Comparison of ENCODE assay signal across 8 cellular contexts in the genomic region with DNA sequence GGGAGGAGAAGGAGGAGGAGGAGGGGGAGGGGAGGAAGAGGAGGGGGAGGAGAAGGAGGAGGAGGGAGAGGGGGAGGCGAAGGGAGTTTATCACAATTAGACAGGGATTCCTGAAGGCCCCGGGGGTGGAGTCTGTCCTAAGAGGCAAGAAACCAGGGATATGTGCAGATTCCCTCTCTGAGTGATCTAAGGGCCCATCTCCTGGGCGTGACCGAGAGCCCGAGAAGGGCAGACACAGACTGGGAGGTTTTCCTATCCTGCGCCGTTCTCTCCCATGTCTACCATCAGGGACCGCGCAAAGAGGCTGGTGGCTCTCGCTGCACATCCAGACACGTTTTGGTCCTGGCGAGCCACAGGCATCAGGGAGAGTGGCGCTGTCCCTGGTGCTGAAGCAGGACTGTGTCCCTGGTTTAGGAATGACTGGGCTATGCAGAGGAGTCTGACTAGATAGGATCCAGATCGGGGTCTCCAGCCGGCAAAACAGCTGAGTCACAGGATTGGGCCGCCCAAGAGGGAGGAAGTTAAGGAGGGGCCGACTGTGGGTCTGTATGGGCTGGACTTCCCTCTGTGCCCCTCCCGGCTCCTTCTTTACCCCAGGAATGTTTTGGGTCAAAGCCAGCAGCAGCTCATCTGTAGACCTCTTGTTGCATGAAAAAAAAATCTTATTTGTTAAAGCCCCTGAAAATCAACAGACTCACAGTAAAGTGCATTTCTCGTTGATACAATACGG. TPM values are rescaled to one million over a fixed set of nuclear protein-coding genes. Genes with fewer than 3 reads are reported as not detected.
DNase-seq lines count a peak whose midpoint lies in the region; ATAC-seq, FAIRE-seq and TF ChIP-seq lines count a peak whose summit lies in the region.
"Had no signal": no experiment of that assay in that cellular context is flagged by ENCODE, and none has a peak within 500 bp of the region (broad histone marks: within the 10 kb centered on the region; RNA-seq: fewer than 3 reads in every experiment).

No MANE protein-coding gene starts in this region.

- H2BK12ac ChIP-seq in H9 (ENCODE audit: insufficient read length, low read depth, low read length) = no peak overlapping the region

- H3K4me1 ChIP-seq in H9 (ENCODE audit: insufficient read depth, low read length) = no peaks in the 10 kb centered on the region; the same call in 1 of the 2 replicates
- peaks cover 25% of the 10 kb centered on the region for H3K4me1 ChIP-seq in GM12878 (ENCODE audit: control insufficient read depth, insufficient read depth, low read length)

- H3K79me1 ChIP-seq in H9 (ENCODE audit: insufficient read depth, low read depth, low read length, poor library complexity, severe bottlenecking) = no peaks in the 10 kb centered on the region

- no peak overlapping the region for H2BK5ac ChIP-seq in H9 (ENCODE audit: insufficient read length, low read length)

- in situ Hi-C loops in GM12878 (cut with MboI) = no loop called here

- H3K23ac ChIP-seq in H9 (ENCODE audit: insufficient read length, low read depth, low read length) = no peak overlapping the region

- H3K18ac ChIP-seq in H9 (ENCODE audit: insufficient read length, low read depth, low read length) = no peak overlapping the region

- TF ChIP-seq POLR2A in GM12878 (IDR thresholded peaks at IDR 0.05; ENCODE audit: low read depth, low read length) = no peak

- H3K4me1 Mint-ChIP-seq in H9 = peaks cover 0 to 6% of the 10 kb centered on the region in 2 experiments; a peak in 2 of 4 replicates

- H3K27me3 ChIP-seq in H9 (ENCODE audit: insufficient read depth, low read length) = no peaks in the 10 kb centered on the region
- no peaks in the 10 kb centered on the region for H3K27me3 ChIP-seq in GM12878 (replicated peaks in 1 of 2; ENCODE audit: control insufficient read depth in 2 of 2, insufficient read depth in 2 of 2, low read length in 1 of 2)

- no peaks in the 10 kb centered on the region for H3K36me3 ChIP-seq in GM12878 (ENCODE audit: control insufficient read depth in 2 of 2, insufficient read depth in 2 of 2, low read length in 1 of 2)

- H2BK15ac ChIP-seq in H9 (ENCODE audit: low read depth, low read length) = no peak overlapping the region

- peak overlapping the region; percentile 55 for H3K4me2 ChIP-seq in H9 (ENCODE audit: insufficient read depth, insufficient read length, low read length)
- H3K4me2 ChIP-seq in GM12878 (ENCODE audit: control insufficient read depth, insufficient read depth) = no peak overlapping the region

- no peak overlapping the region for H4K8ac ChIP-seq in H9 (replicated peaks; ENCODE audit: insufficient read length, low read depth, low read length)

- no TSS peak for BruUV-seq in GM12878 (replicated peaks; lab: Mats Ljungman, UMichigan)

- no peak overlapping the region for H3K56ac ChIP-seq in H9 (ENCODE audit: insufficient read length, low read depth, low read length)

- no peak overlapping the region for H4K5ac ChIP-seq in H9 (ENCODE audit: insufficient read length, low read depth, low read length)

- intact Hi-C loops in GM12878 (cut with micrococcal nuclease; ENCODE audit: unreplicated experiment) = no loop called here

- H3K79me2 ChIP-seq in H9 (ENCODE audit: insufficient read depth, low read length) = no peaks in the 10 kb centered on the region
- H3K79me2 ChIP-seq in GM12878 (ENCODE audit: control insufficient read depth, insufficient read depth, low read length) = no peaks in the 10 kb centered on the region

- RAD21 ChIA-PET in GM12878 (lab: Charles Lee; ENCODE audit: unreplicated experiment) = no interaction called here

- H3K36me3 Mint-ChIP-seq in H9 (ENCODE audit: insufficient read depth in 1 of 3, low read depth in 3 of 3) = no peaks in the 10 kb centered on the region; a peak in 2 of 7 replicates

- no peak overlapping the region for H2BK120ac ChIP-seq in H9 (ENCODE audit: low read depth, low read length, poor library complexity, severe bottlenecking)

- no peak overlapping the region for H3K27ac ChIP-seq in H9 (ENCODE audit: insufficient read length, low read depth, low read length)
- no peak overlapping the region for H3K27ac ChIP-seq in GM12878 (ENCODE audit: control insufficient read depth, insufficient read depth)

- TF ChIP-seq CTCF in H9 (conservative IDR thresholded peaks at IDR 0.05) (no peak), GM12878 (IDR thresholded peaks at IDR 0.05 in 2 of 3, conservative IDR thresholded peaks at IDR 0.05 in 1 of 3; ENCODE audit: control insufficient read depth in 2 of 3, extremely low read depth in 1 of 3, insufficient read depth in 1 of 3, low read depth in 3 of 3, low read length in 3 of 3) (no peak)

- H2BK20ac ChIP-seq in H9 (ENCODE audit: low read depth, low read length, poor library complexity, severe bottlenecking) = no peak overlapping the region

- no peak overlapping the region for H3K4ac ChIP-seq in H9 (ENCODE audit: low read depth, low read length)

- H3K9ac ChIP-seq in H9 (ENCODE audit: extremely low read depth, insufficient read length, low read length) (no peak overlapping the region), GM12878 (ENCODE audit: control insufficient read depth, insufficient read depth, low read length) (no peak overlapping the region)

- H3K27ac Mint-ChIP-seq in H9 = no peak overlapping the region

- no peak overlapping the region for H2AFZ ChIP-seq in H9 (ENCODE audit: low read length)
- H2AFZ ChIP-seq in GM12878 (ENCODE audit: control insufficient read depth, low read depth, low read length) = no peak overlapping the region

- SMC1A ChIA-PET in GM12878 (lab: Charles Lee; ENCODE audit: uncharacterized antibody, unreplicated experiment) = interaction anchor here (0.9 kb wide), 1 partner anchor 42 kb away, joined by 3 read pairs; no protein-coding TSS in a partner anchor

- peaks cover 49% of the 10 kb centered on the region for H3K27me3 Mint-ChIP-seq in H9 (ENCODE audit: low read depth)

- H3T11ph ChIP-seq in H9 (ENCODE audit: low read length) = no peak overlapping the region

- no peak for ATAC-seq in GM12878
- no peak for ATAC-seq in GM19328 (IDR thresholded peaks at IDR 0.05; ENCODE audit: unreplicated experiment)

- no peaks in the 10 kb centered on the region for H3K23me2 ChIP-seq in H9 (ENCODE audit: insufficient read length, low read depth, low read length, poor library complexity, severe bottlenecking)

- no peak overlapping the region for H3K4me3 ChIP-seq in GM12878

- no peak overlapping the region for H2AK5ac ChIP-seq in H9 (ENCODE audit: insufficient read length, low read length)

- POLR2A ChIA-PET in GM12878 (lab: Charles Lee) = no interaction called here

- no peak for TF ChIP-seq RAD21 in GM12878 (IDR thresholded peaks at IDR 0.05; ENCODE audit: insufficient read depth, low read depth, low read length)

- no peak for FAIRE-seq in GM12878 (lab: Jason Lieb, UNC)
- FAIRE-seq: islet of Langerhans had no signal

- no peak for TF ChIP-seq EP300 in GM12878 (IDR thresholded peaks at IDR 0.05; ENCODE audit: borderline replicate concordance in 1 of 2, control insufficient read depth in 1 of 2, low read depth in 2 of 2, low read length in 2 of 2)

- CTCF ChIA-PET in GM12878 (lab: Yijun Ruan, JAX) = interaction anchor here (0.9 to 1.5 kb wide), 2 partner anchors 12 to 55 kb away, joined by 3 to 4 read pairs; no protein-coding TSS in a partner anchor

- H4K20me1 ChIP-seq in H9 (ENCODE audit: control insufficient read depth, insufficient read depth, insufficient read length) (no peaks in the 10 kb centered on the region), GM12878 (ENCODE audit: control insufficient read depth, insufficient read depth) (no peaks in the 10 kb centered on the region)

- H4K91ac ChIP-seq in H9 (ENCODE audit: insufficient read length, low read depth, low read length) = no peak overlapping the region

- H3K9me3 ChIP-seq in H9 (ENCODE audit: control insufficient read depth, low read depth, low read length) (no peaks in the 10 kb centered on the region), GM12878 (replicated peaks; ENCODE audit: control insufficient read depth, insufficient read depth, low read length) (no peaks in the 10 kb centered on the region)

- peak overlapping the region in 1 of 2 experiments; percentile 44; a peak in 1 of 5 replicates for H3K4me3 Mint-ChIP-seq in H9

- H3K9me3 Mint-ChIP-seq in H9 = peaks cover 40 to 90% of the 10 kb centered on the region in 2 experiments

- no CpG with 5 or more reads among the region's 20 CpGs for WGBS in H9 (ENCODE audit: extremely low coverage, insufficient read length, low lambda C conversion rate)
- 21% methylated on average over 18 of the region's 20 CpGs for WGBS in GM12878 (ENCODE audit: insufficient coverage, insufficient replicate concordance, low lambda C conversion rate, missing lambda C conversion rate)

- no peak overlapping the region for H3K14ac ChIP-seq in H9 (ENCODE audit: insufficient read depth, low read length)

- DNase-seq in H9 = peak; percentile 91
- DNase-seq in GM12878 (ENCODE audit: low read depth, low spot score) = no peak
- DNase-seq in islet precursor cell = peak; percentile 95
- peak; percentile 13 for DNase-seq in stimulated activated CD8-positive, alpha-beta memory T cell treated with anti-CD3 and anti-CD28 coated beads, Interleukin-15, amount 100 ng/mL, for 24 hours (ENCODE audit: low read depth)
- DNase-seq in activated CD4-positive, CD25-positive, alpha-beta regulatory T cell treated with anti-CD3 and anti-CD28 coated beads, Interleukin-2, amount 50 U/mL, for 72 hours = no peak

RNA-seq across cellular contexts. Expression of a gene that starts 17.9 kb away (rescaled TPM):
- total RNA-seq in H9 (2021) = 9.7 and 10.7 TPM in 2 replicates
- polyA plus RNA-seq in PFSK-1 (2012; ENCODE audit: insufficient read length, low read depth) = 3.0 TPM
- total RNA-seq in GM12878 (2013; cell fraction: nucleolus; rRNA removed) = 35.3 and 36.3 TPM in 2 replicates
- total RNA-seq in GM12878 (2014; rRNA removed) = 3.3 and 4.0 TPM in 2 replicates
- 7.0 and 7.1 TPM in 2 replicates for total RNA-seq in GM12878 (2014; rRNA removed; fragmentation: Illumina TruSeq; extraction: Trizol)
- total RNA-seq in GM12878 (2021) = 12.0 and 12.8 TPM in 2 replicates
- polyA plus RNA-seq in GM12878 (2011; ENCODE audit: low read depth) = 4.7 TPM
- polyA plus RNA-seq in GM12878 (2011; rRNA removed) = 9.0 and 12.9 TPM in 2 replicates
- 3.5 and 3.8 TPM in 2 replicates for polyA plus RNA-seq in GM12878 (2011; cell fraction: cytosol; rRNA removed)
- polyA plus RNA-seq in GM12878 (2011; cell fraction: nucleus; rRNA removed) = 10.0 and 11.1 TPM in 2 replicates
- 5.8 and 6.4 TPM in 2 replicates for polyA plus RNA-seq in GM12878 (2012)
- polyA plus RNA-seq in GM12878 (2014; fragmentation: Illumina TruSeq; extraction: Trizol) = 9.9 and 10.4 TPM in 2 replicates
- 1 to 10 TPM; 1.5 to 1.8 TPM for polyA plus RNA-seq in GM12878 (2014; fragmentation: Nextera tagmentation; extraction: Ambion mirVana)
- 4.8 TPM in 2 replicates for polyA plus RNA-seq in GM12878 (2014; rRNA removed)
- 1 to 10 TPM; 1.9 to 2.1 TPM for polyA plus RNA-seq in GM12878 (2016; fragmentation: Nextera tagmentation; extraction: Ambion mirVana)
- 8.4 and 10.7 TPM in 2 replicates for polyA minus RNA-seq in GM12878 (2011; rRNA and poly(A)+ RNA removed)
- polyA minus RNA-seq in GM12878 (2011; cell fraction: cytosol; rRNA and poly(A)+ RNA removed) = 4.8 and 6.2 TPM in 2 replicates
- polyA minus RNA-seq in GM12878 (2011; cell fraction: nucleus; rRNA and poly(A)+ RNA removed) = 8.3 and 11.6 TPM in 2 replicates

RNA-seq across cellular contexts. Expression of a gene that starts 21.7 kb away (rescaled TPM):
- total RNA-seq in H9 (2021) (0.31 TPM in 1 of 2 replicates, not detected in the other), GM12878 (2014; rRNA removed) (0.34 and 0.54 TPM in 2 replicates), GM12878 (2014; rRNA removed; fragmentation: Illumina TruSeq; extraction: Trizol) (0.40 and 0.64 TPM in 2 replicates), GM12878 (2021) (0.31 and 0.45 TPM in 2 replicates)
- polyA plus RNA-seq in PFSK-1 (2012; ENCODE audit: insufficient read length, low read depth) = not detected
- total RNA-seq in GM12878 (2013; cell fraction: nucleolus; rRNA removed) = 0.27 and 0.71 TPM in 2 replicates
- polyA plus RNA-seq in GM12878 (2011; ENCODE audit: low read depth) = not detected
- polyA plus RNA-seq in GM12878 (2011; rRNA removed) (0.08 TPM in 1 of 2 replicates, not detected in the other), GM12878 (2014; fragmentation: Illumina TruSeq; extraction: Trizol) (0.10 and 0.14 TPM in 2 replicates), GM12878 (2014; fragmentation: Nextera tagmentation; extraction: Ambion mirVana) (under 1 TPM in 1 of 2 experiments, not detected in 1; 0.13 TPM), GM12878 (2014; rRNA removed) (0.31 and 0.38 TPM in 2 replicates), GM12878 (2016; fragmentation: Nextera tagmentation; extraction: Ambion mirVana) (under 1 TPM in 1 of 2 experiments, not detected in 1; 0.23 TPM)
- polyA plus RNA-seq in GM12878 (2011; cell fraction: cytosol; rRNA removed) = 0.06 and 0.10 TPM in 2 replicates
- polyA plus RNA-seq in GM12878 (2011; cell fraction: nucleus; rRNA removed) = 0.10 and 0.19 TPM in 2 replicates
- polyA plus RNA-seq in GM12878 (2012) = 0.23 and 0.24 TPM in 2 replicates
- polyA minus RNA-seq in GM12878 (2011; rRNA and poly(A)+ RNA removed) = 0.10 TPM in 1 of 2 replicates, not detected in the other
- not detected in 2 replicates for polyA minus RNA-seq in GM12878 (2011; cell fraction: cytosol; rRNA and poly(A)+ RNA removed)
- polyA minus RNA-seq in GM12878 (2011; cell fraction: nucleus; rRNA and poly(A)+ RNA removed) = not detected in 2 replicates

RNA-seq across cellular contexts. Expression of a gene that starts 51.6 kb away (rescaled TPM):
- total RNA-seq in H9 (2021) (not detected in 2 replicates), GM12878 (2014; rRNA removed) (0.06 and 0.11 TPM in 2 replicates), GM12878 (2014; rRNA removed; fragmentation: Illumina TruSeq; extraction: Trizol) (not detected in 2 replicates), GM12878 (2021) (0.29 TPM in 1 of 2 replicates, not detected in the other)
- polyA plus RNA-seq in PFSK-1 (2012; ENCODE audit: insufficient read length, low read depth) = not detected
- not detected in 2 replicates for total RNA-seq in GM12878 (2013; cell fraction: nucleolus; rRNA removed)
- polyA plus RNA-seq in GM12878 (2011; ENCODE audit: low read depth) = not detected
- polyA plus RNA-seq in GM12878 (2011; rRNA removed) (0.03 TPM in 1 of 2 replicates, not detected in the other), GM12878 (2014; fragmentation: Illumina TruSeq; extraction: Trizol) (0.09 TPM in 1 of 2 replicates, not detected in the other), GM12878 (2014; fragmentation: Nextera tagmentation; extraction: Ambion mirVana) (not detected), GM12878 (2014; rRNA removed) (0.06 and 0.11 TPM in 2 replicates), GM12878 (2016; fragmentation: Nextera tagmentation; extraction: Ambion mirVana) (under 1 TPM in 1 of 2 experiments, not detected in 1; 0.18 TPM)
- 0.09 TPM in 1 of 2 replicates, not detected in the other for polyA plus RNA-seq in GM12878 (2011; cell fraction: cytosol; rRNA removed)
- 0.16 TPM in 1 of 2 replicates, not detected in the other for polyA plus RNA-seq in GM12878 (2011; cell fraction: nucleus; rRNA removed)
- polyA plus RNA-seq in GM12878 (2012) = not detected in 2 replicates
- 0.10 TPM in 1 of 2 replicates, not detected in the other for polyA minus RNA-seq in GM12878 (2011; rRNA and poly(A)+ RNA removed)
- polyA minus RNA-seq in GM12878 (2011; cell fraction: cytosol; rRNA and poly(A)+ RNA removed) = not detected in 2 replicates
- polyA minus RNA-seq in GM12878 (2011; cell fraction: nucleus; rRNA and poly(A)+ RNA removed) = not detected in 2 replicates

Comparison
In these comparisons a context has a peak if more than half of its experiments do, and no peak if none do; other contexts are left out.
1. DNase-seq: peak in H9 (single experiment), islet precursor cell (single experiment) and stimulated activated CD8-positive, alpha-beta memory T cell treated with anti-CD3 and anti-CD28 coated beads, Interleukin-15, amount 100 ng/mL, for 24 hours (single experiment); none in GM12878 (single experiment) and activated CD4-positive, CD25-positive, alpha-beta regulatory T cell treated with anti-CD3 and anti-CD28 coated beads, Interleukin-2, amount 50 U/mL, for 72 hours (single experiment).